Comparison of ENCODE assay signal across 36 cellular contexts in genomic region chr11:76005746-76006145, GRCh38.
DNase-seq lines count a peak whose midpoint lies in the region; ATAC-seq and TF ChIP-seq lines count a peak whose summit lies in the region.
"Had no signal": no experiment of that assay in that cellular context is flagged by ENCODE, and none has a peak within 500 bp of the region (broad histone marks: within the 10 kb centered on the region; RNA-seq: fewer than 3 reads in every experiment).

No MANE protein-coding gene starts in this region.

- peak overlapping the region; percentile 7 for H3K27ac Mint-ChIP-seq in nephron progenitor cell
- H3K27ac Mint-ChIP-seq: activated CD8-positive, alpha-beta memory T cell treated with anti-CD3 and anti-CD28 coated beads, Interleukin-2, amount 10 ng/mL, durations not matched to agents 7 days and 5 days; activated naive CD8-positive, alpha-beta T cell treated with anti-CD3 and anti-CD28 coated beads for 36 hours; CD8-positive, alpha-beta T cell; stimulated activated naive CD8-positive, alpha-beta T cell treated with anti-CD3 and anti-CD28 coated beads, Interleukin-15, Interleukin-2, amounts not matched to agents 100 ng/mL and 50 ng/mL, for 24 hours had no signal

- peak; percentile 74 for DNase-seq in EL
- peak; percentile 80 for DNase-seq in LHCN-M2 (ENCODE audit: low read depth)
- DNase-seq in choroid plexus epithelial cell (ENCODE audit: low read depth): peak; percentile 44
- no peak for DNase-seq in nephron progenitor cell
- DNase-seq in DMS 273 (lab: John Stamatoyannopoulos, UW; ENCODE audit: unreplicated experiment): no peak
- no peak for DNase-seq in kidney tubule cell (ENCODE audit: low spot score)
- DNase-seq in Karpas-422: no peak
- DNase-seq: ACHN; activated CD4-positive, alpha-beta T cell treated with anti-CD3 and anti-CD28 coated beads, Interleukin-2, amount 50 U/mL, for 1 hour; activated CD4-positive, CD25-positive, alpha-beta regulatory T cell; activated CD8-positive, alpha-beta memory T cell treated with anti-CD3 and anti-CD28 coated beads, Interleukin-2, amount 10 ng/mL, durations not matched to agents 7 days and 5 days; activated gamma-delta T cell; activated naive CD8-positive, alpha-beta T cell treated with anti-CD3 and anti-CD28 coated beads for 36 hours; activated T-cell treated with anti-CD3 and anti-CD28 coated beads, Interleukin-2, amount 50 U/mL, for 4 hours; aorta; BE2C; CD8-positive, alpha-beta T cell; cortex of kidney; effector memory CD4-positive, alpha-beta T cell; heart right ventricle; left cardiac atrium; NCI-H1092 treated with DMSO at 0.1 percent for 48 hours; NCI-H187; NCI-H510A treated with DMSO at 0.1 percent for 48 hours; pancreas; retina; T-helper 1 cell; uterus had no signal

- no peak overlapping the region for H3K27ac ChIP-seq in Karpas-422 (ENCODE audit: low read length)
- H3K27ac ChIP-seq: heart right ventricle, pancreas, SK-N-MC, thoracic aorta, uterus had no signal

- H3K79me2 ChIP-seq in Karpas-422 (ENCODE audit: low read length): peaks cover 16% of the 10 kb centered on the region

- TF ChIP-seq CTCF in choroid plexus epithelial cell (conservative IDR thresholded peaks at IDR 0.05; ENCODE audit: low read depth, low read length) (no peak), nephron progenitor cell (IDR thresholded peaks at IDR 0.05) (no peak)

- H3K4me3 ChIP-seq in choroid plexus epithelial cell (ENCODE audit: low read depth, low read length) (no peak overlapping the region), Karpas-422 (ENCODE audit: low read length) (no peak overlapping the region)
- H3K4me3 ChIP-seq: GM12878, HAP-1, heart right ventricle, pancreas, SK-N-MC, smooth muscle cell, thoracic aorta, uterus had no signal

- H3K4me3 Mint-ChIP-seq in nephron progenitor cell: no peak overlapping the region
- H3K4me3 Mint-ChIP-seq: activated CD8-positive, alpha-beta memory T cell treated with anti-CD3 and anti-CD28 coated beads, Interleukin-2, amount 10 ng/mL, durations not matched to agents 7 days and 5 days; activated naive CD8-positive, alpha-beta T cell treated with anti-CD3 and anti-CD28 coated beads for 36 hours; activated T-cell treated with anti-CD3 and anti-CD28 coated beads, Interleukin-2, amount 50 U/mL, for 4 hours; CD8-positive, alpha-beta T cell; IgD-negative memory B cell; stimulated activated naive CD8-positive, alpha-beta T cell treated with anti-CD3 and anti-CD28 coated beads, Interleukin-15, Interleukin-2, amounts not matched to agents 100 ng/mL and 50 ng/mL, for 24 hours had no signal

- peaks cover 28% of the 10 kb centered on the region for H3K36me3 ChIP-seq in Karpas-422 (ENCODE audit: insufficient read depth, low read length)
- H3K36me3 ChIP-seq: BE2C, uterus had no signal

- H3K4me2 ChIP-seq in Karpas-422 (ENCODE audit: low read depth, low read length, poor library complexity, severe bottlenecking): no peak overlapping the region
- H3K4me2 ChIP-seq: smooth muscle cell had no signal

- H3K9me3 Mint-ChIP-seq in nephron progenitor cell: peaks cover 16% of the 10 kb centered on the region
- H3K9me3 Mint-ChIP-seq: stimulated activated naive CD8-positive, alpha-beta T cell treated with anti-CD3 and anti-CD28 coated beads, Interleukin-15, Interleukin-2, amounts not matched to agents 100 ng/mL and 50 ng/mL, for 24 hours had no signal

- no peak overlapping the region for H2AFZ ChIP-seq in Karpas-422 (ENCODE audit: low read length)

- no peaks in the 10 kb centered on the region for H4K20me1 ChIP-seq in Karpas-422 (ENCODE audit: insufficient read depth, low read depth, low read length)

- no peak overlapping the region for H3K9ac ChIP-seq in Karpas-422 (ENCODE audit: low read length)

- peaks cover 5% of the 10 kb centered on the region; the same call in 1 of the 2 replicates for H3K4me1 ChIP-seq in Karpas-422 (ENCODE audit: low read length)
- H3K4me1 ChIP-seq: BE2C, HAP-1, heart right ventricle, pancreas, uterus had no signal

- ATAC-seq in GM18867 (IDR thresholded peaks at IDR 0.05; ENCODE audit: unreplicated experiment): no peak
- ATAC-seq: activated CD8-positive, alpha-beta memory T cell treated with anti-CD3 and anti-CD28 coated beads, Interleukin-2, amount 10 ng/mL, durations not matched to agents 7 days and 5 days; activated T-cell treated with anti-CD3 and anti-CD28 coated beads, Interleukin-2, amount 50 U/mL, for 4 hours; CD8-positive, alpha-beta T cell; GM12878; heart right ventricle; left cardiac atrium; pancreas had no signal

- H3K9me2 ChIP-seq in Karpas-422 (replicated peaks; ENCODE audit: insufficient read depth, low read length): no peaks in the 10 kb centered on the region

- peaks cover 82% of the 10 kb centered on the region for H3K36me3 Mint-ChIP-seq in nephron progenitor cell (ENCODE audit: low read depth)

- H3K9me3 ChIP-seq in Karpas-422 (ENCODE audit: low read length): no peaks in the 10 kb centered on the region
- H3K9me3 ChIP-seq: BE2C, HAP-1, pancreas, thoracic aorta, uterus had no signal

- no peaks in the 10 kb centered on the region for H3K27me3 ChIP-seq in Karpas-422 (ENCODE audit: low read length)
- H3K27me3 ChIP-seq: BE2C, heart right ventricle, pancreas, uterus had no signal

- no peaks in the 10 kb centered on the region for H3K27me3 Mint-ChIP-seq in nephron progenitor cell (ENCODE audit: low read depth, poor library complexity)
- H3K27me3 Mint-ChIP-seq: activated CD8-positive, alpha-beta memory T cell treated with anti-CD3 and anti-CD28 coated beads, Interleukin-2, amount 10 ng/mL, durations not matched to agents 7 days and 5 days; activated naive CD8-positive, alpha-beta T cell treated with anti-CD3 and anti-CD28 coated beads for 36 hours; IgD-negative memory B cell; stimulated activated naive CD8-positive, alpha-beta T cell treated with anti-CD3 and anti-CD28 coated beads, Interleukin-15, Interleukin-2, amounts not matched to agents 100 ng/mL and 50 ng/mL, for 24 hours had no signal

- H3K4me1 Mint-ChIP-seq in nephron progenitor cell: no peaks in the 10 kb centered on the region
- H3K4me1 Mint-ChIP-seq: activated CD8-positive, alpha-beta memory T cell treated with anti-CD3 and anti-CD28 coated beads, Interleukin-2, amount 10 ng/mL, durations not matched to agents 7 days and 5 days had no signal

Comparison
In these comparisons a context has a peak if more than half of its experiments do, and no peak if none do; other contexts are left out.
1. DNase-seq: peak in EL (single experiment), LHCN-M2 (single experiment) and choroid plexus epithelial cell (single experiment); none in nephron progenitor cell (single experiment), DMS 273 (single experiment), kidney tubule cell (single experiment) and Karpas-422 (single experiment).